In the genomic region with DNA sequence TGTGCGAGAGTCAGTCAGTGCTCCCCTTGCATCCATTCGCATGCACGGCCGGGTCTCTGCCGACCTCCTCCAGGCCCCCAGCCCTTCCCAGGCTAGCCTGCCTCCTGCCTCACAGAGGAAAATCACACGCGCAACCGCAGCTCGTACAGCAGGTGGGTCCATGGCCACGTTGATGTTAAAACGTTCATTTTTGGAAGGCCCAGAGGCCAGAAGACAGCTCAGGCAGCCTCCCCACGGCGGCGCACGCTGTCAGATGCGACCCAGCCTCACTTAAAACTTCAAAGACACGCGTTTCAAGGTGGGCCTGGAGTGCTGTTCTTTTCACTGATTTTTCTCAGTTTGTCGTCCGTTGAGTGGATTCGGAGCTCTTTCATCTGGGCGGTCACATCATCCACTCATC, we compare ENCODE assay signal across 9 cellular contexts.
"Had no signal": no experiment of that assay in that cellular context is flagged by ENCODE, and none has a peak within 500 bp of the region (broad histone marks: within the 10 kb centered on the region; RNA-seq: fewer than 3 reads in every experiment).

No MANE protein-coding gene starts in this region.

- H3K4me3 ChIP-seq: GM23248, GM23338, HAP-1 had no signal

- H3K4me1 ChIP-seq: HAP-1 had no signal

- H2AFZ ChIP-seq: GM23248, GM23338 had no signal

- H3K36me3 ChIP-seq: HAP-1 had no signal

- H3K4me2 ChIP-seq: GM23338 had no signal

- H3K9ac ChIP-seq: GM23248 had no signal

- H3K27ac ChIP-seq: GM23248 had no signal

- ATAC-seq: GM23338, HCT116 had no signal

- H3K9me3 ChIP-seq: HAP-1 had no signal

- DNase-seq: GM23248, GOT3, H7, H9, HCEC 1CT, HFFc6 had no signal
